31 cellular contexts compared by ENCODE assay signal in the genomic region with DNA sequence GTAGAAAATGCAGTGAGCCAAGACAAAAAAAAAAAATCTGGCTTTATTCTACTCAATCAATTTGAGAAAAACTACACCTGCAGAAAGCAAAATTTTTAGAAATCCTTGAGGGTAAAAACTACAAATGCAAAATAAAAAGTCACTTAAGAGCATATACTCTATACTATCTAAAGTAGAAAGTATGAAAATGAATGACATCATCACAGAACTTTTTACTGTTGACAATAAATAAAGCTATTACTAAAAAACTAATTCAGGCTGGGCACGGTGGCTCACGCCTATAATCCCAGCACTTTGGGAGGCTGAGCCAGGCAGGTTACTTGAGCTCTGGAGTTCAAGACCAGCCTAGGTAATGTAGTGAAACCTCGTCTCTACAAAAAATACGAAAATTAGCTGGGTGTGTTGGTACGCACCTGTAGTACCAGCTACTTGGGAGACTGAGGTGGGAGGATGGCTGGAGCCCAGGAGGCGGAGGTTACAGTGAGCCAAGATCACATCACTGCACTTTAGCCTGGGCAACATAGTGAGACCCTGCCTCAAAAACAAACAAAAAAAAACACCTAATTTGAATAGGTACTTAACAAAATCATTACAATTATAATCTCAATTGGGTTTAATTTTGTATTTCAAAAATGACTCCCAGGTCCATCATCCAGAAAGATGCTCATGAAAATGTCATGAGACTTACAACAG.
"Had no signal": no experiment of that assay in that cellular context is flagged by ENCODE, and none has a peak within 500 bp of the region (broad histone marks: within the 10 kb centered on the region; RNA-seq: fewer than 3 reads in every experiment).

No MANE protein-coding gene starts in this region.

- H3K4me2 ChIP-seq: smooth muscle cell had no signal

- H3K4me3 ChIP-seq: colonic mucosa, gastrocnemius medialis, lung, mucosa of descending colon, smooth muscle cell, thoracic aorta, tibial nerve, upper lobe of left lung had no signal

- H3K9me3 Mint-ChIP-seq: dendritic cell treated with granulocyte-macrophage colony-stimulating factor and Interleukin-4, amounts not matched to agents 40 ng/mL and 50 ng/mL, for 4 days; endodermal cell; memory B cell; mesothelial cell of epicardium; naive B cell; natural killer cell treated with Interleukin-12 subunit alpha and Interleukin-12 subunit beta and Interleukin-15 and Interleukin-18, amount 100 ng/mL, for 72 hours; neural crest cell; stimulated activated memory B cell treated with anti-CD40 and anti-IgM and Interleukin-4, amounts not matched to agents 10 μg/mL and 1 μg/mL and 100 μg/mL, for 72 hours had no signal

- H3K9ac ChIP-seq: parathyroid adenoma had no signal

- FAIRE-seq: keratinocyte, urothelium cell line had no signal

- H3K27ac Mint-ChIP-seq: dendritic cell treated with granulocyte-macrophage colony-stimulating factor and Interleukin-4, amounts not matched to agents 40 ng/mL and 50 ng/mL, for 4 days; endodermal cell; memory B cell; mesothelial cell of epicardium; natural killer cell treated with Interleukin-12 subunit alpha and Interleukin-12 subunit beta and Interleukin-15 and Interleukin-18, amount 100 ng/mL, for 72 hours; progenitor cell of endocrine pancreas; stimulated activated memory B cell treated with anti-CD40 and anti-IgM and Interleukin-4, amounts not matched to agents 10 μg/mL and 1 μg/mL and 100 μg/mL, for 72 hours had no signal

- H3K4me3 Mint-ChIP-seq: dendritic cell treated with granulocyte-macrophage colony-stimulating factor and Interleukin-4, amounts not matched to agents 40 ng/mL and 50 ng/mL, for 4 days; endodermal cell; memory B cell; mesothelial cell of epicardium; naive B cell; natural killer cell treated with Interleukin-12 subunit alpha and Interleukin-12 subunit beta and Interleukin-15 and Interleukin-18, amount 100 ng/mL, for 72 hours; neural crest cell; stimulated activated memory B cell treated with anti-CD40 and anti-IgM and Interleukin-4, amounts not matched to agents 10 μg/mL and 1 μg/mL and 100 μg/mL, for 72 hours had no signal

- H3K27me3 Mint-ChIP-seq: dendritic cell treated with granulocyte-macrophage colony-stimulating factor and Interleukin-4, amounts not matched to agents 40 ng/mL and 50 ng/mL, for 4 days; memory B cell; naive B cell; natural killer cell treated with Interleukin-12 subunit alpha and Interleukin-12 subunit beta and Interleukin-15 and Interleukin-18, amount 100 ng/mL, for 72 hours; progenitor cell of endocrine pancreas; stimulated activated memory B cell treated with anti-CD40 and anti-IgM and Interleukin-4, amounts not matched to agents 10 μg/mL and 1 μg/mL and 100 μg/mL, for 72 hours had no signal

- H3K9me3 ChIP-seq: colonic mucosa, gastrocnemius medialis, mucosa of descending colon, neutrophil, thoracic aorta, tibial nerve, upper lobe of left lung had no signal

- DNase-seq: colonic mucosa; effector CD8-positive, alpha-beta T cell; endodermal cell; foreskin fibroblast; gastrocnemius medialis; head of caudate nucleus; mucosa of descending colon; naive B cell; stimulated activated CD4-positive, alpha-beta T cell treated with anti-CD3 and anti-CD28 coated beads, Interleukin-12 subunit alpha, Interleukin-12 subunit beta, amount 100 ng/mL, for 4 hours; stimulated activated CD4-positive, alpha-beta T cell treated with anti-CD3 and anti-CD28 coated beads, Interleukin-2, amount 100 ng/mL, for 24 hours; stimulated activated CD4-positive, alpha-beta T cell treated with anti-CD3 and anti-CD28 coated beads, Interleukin-4, amount 100 ng/mL, for 4 hours; stimulated activated naive CD8-positive, alpha-beta T cell treated with anti-CD3 and anti-CD28 coated beads, Interleukin-15, Interleukin-2, amounts not matched to agents 100 U/mL and 50 U/mL, for 24 hours; upper lobe of left lung had no signal

- H3K36me3 ChIP-seq: colonic mucosa had no signal

- ATAC-seq: esophagus mucosa; gastrocnemius medialis; mucosa of descending colon; natural killer cell treated with Interleukin-12 subunit alpha and Interleukin-12 subunit beta and Interleukin-15 and Interleukin-18, amount 100 ng/mL, for 72 hours; sciatic nerve; stimulated activated memory B cell treated with anti-CD40 and anti-IgM and Interleukin-4, amounts not matched to agents 10 μg/mL and 1 μg/mL and 100 μg/mL, for 72 hours; stimulated activated naive CD8-positive, alpha-beta T cell treated with anti-CD3 and anti-CD28 coated beads, Interleukin-15, Interleukin-2, amounts not matched to agents 100 U/mL and 50 U/mL, for 24 hours had no signal

- H2AFZ ChIP-seq: parathyroid adenoma had no signal

- H3K27me3 ChIP-seq: colonic mucosa, gastrocnemius medialis, neutrophil, tibial nerve, upper lobe of left lung had no signal

- H3K4me1 ChIP-seq: colonic mucosa, gastrocnemius medialis, upper lobe of left lung had no signal

- H3K27ac ChIP-seq: colonic mucosa, epithelial cell of prostate, gastrocnemius medialis, neutrophil, parathyroid adenoma, tibial nerve, upper lobe of left lung had no signal

- H3K36me3 Mint-ChIP-seq: natural killer cell treated with Interleukin-12 subunit alpha and Interleukin-12 subunit beta and Interleukin-15 and Interleukin-18, amount 100 ng/mL, for 72 hours had no signal
